Comparison of ENCODE assay signal across 15 cellular contexts in the genomic region with DNA sequence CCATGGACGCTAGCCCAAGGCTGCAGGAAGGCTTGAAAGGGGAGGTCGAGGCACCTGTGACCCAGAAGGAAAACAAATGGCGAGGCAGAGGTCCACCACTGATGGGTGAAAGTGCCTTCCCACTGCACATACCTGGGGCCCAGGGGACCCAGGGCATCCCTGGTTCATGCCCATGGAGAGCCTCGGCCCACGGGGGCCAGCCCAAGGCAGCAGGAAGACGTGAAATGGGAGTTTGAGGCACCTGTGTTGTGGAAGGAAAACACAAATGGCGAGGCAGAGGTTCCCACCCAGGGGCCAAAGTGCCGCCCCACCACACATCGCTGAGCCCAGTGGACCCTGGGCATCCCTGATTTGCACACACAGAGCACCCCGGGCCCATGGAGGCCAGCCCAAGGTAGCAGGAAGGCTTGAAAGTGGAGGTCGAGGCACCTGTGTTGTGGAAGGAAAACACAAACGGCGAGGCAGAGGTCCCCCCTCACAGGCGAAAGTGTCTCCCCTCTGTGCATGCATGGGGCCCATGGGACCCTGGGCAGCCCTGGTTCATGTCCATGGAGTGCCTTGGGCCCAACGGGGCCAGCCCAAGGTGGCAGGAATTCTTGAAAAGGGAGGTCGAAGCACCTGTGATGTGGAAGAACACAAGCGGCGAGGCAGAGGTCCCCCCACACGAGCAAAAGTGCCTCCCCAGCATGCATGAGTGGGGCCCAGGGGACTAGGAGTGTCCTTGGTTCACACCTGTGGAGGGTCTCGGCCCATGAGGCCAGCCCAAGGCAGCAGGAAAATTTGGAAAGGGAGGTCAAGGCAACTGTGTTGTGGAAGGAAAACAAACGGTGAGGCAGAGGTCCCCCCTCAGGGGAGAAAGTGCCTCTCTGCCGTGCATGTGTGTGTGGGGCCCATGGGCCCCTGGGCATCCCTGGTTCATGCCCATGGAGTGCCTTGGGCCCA.
A peak's percentile ranks its signal among the peaks of the same experiment; 100 is the strongest.
DNase-seq lines count a peak whose midpoint lies in the region; ATAC-seq and TF ChIP-seq lines count a peak whose summit lies in the region.
"Had no signal": no experiment of that assay in that cellular context is flagged by ENCODE, and none has a peak within 500 bp of the region (broad histone marks: within the 10 kb centered on the region; RNA-seq: fewer than 3 reads in every experiment).

No MANE protein-coding gene starts in this region.

- peaks cover 19% of the 10 kb centered on the region for H3K9me3 Mint-ChIP-seq in activated CD8-positive, alpha-beta memory T cell treated with anti-CD3 and anti-CD28 coated beads, Interleukin-2, amount 10 ng/mL, durations not matched to agents 7 days and 5 days (ENCODE audit: low read depth)
- H3K9me3 Mint-ChIP-seq in Calu3 (ENCODE audit: low read depth, unreplicated experiment) = peaks cover 21% of the 10 kb centered on the region

- no peaks in the 10 kb centered on the region for H3K27me3 Mint-ChIP-seq in activated CD8-positive, alpha-beta memory T cell treated with anti-CD3 and anti-CD28 coated beads, Interleukin-2, amount 10 ng/mL, durations not matched to agents 7 days and 5 days
- no peaks in the 10 kb centered on the region for H3K27me3 Mint-ChIP-seq in Calu3 (ENCODE audit: unreplicated experiment)
- H3K27me3 Mint-ChIP-seq: activated CD4-positive, alpha-beta T cell treated with anti-CD3 and anti-CD28 coated beads, Interleukin-2, amount 10 ng/mL, durations not matched to agents 7 days and 5 days had no signal

- DNase-seq in GM10248 (ENCODE audit: extremely low spot score) (peak; percentile 2), right cardiac atrium (peak; percentile 4 to 32 (median 30)), psoas muscle (peak; percentile 2 to 36), G401 (ENCODE audit: low spot score) (no peak), Calu3 (no peak)
- peak; percentile 18 for DNase-seq in activated CD8-positive, alpha-beta memory T cell treated with anti-CD3 and anti-CD28 coated beads, Interleukin-2, amount 10 ng/mL, durations not matched to agents 7 days and 5 days
- DNase-seq: activated CD4-positive, alpha-beta T cell treated with anti-CD3 and anti-CD28 coated beads, Interleukin-2, amount 10 ng/mL, durations not matched to agents 7 days and 5 days; anterior cingulate cortex; NCI-H1105; NCI-H526 treated with DMSO at 0.1 percent for 48 hours had no signal

- H3K4me1 ChIP-seq in right cardiac atrium (ENCODE audit: control insufficient read depth, insufficient read depth, low read length) (no peaks in the 10 kb centered on the region), psoas muscle (no peaks in the 10 kb centered on the region)
- H3K4me1 ChIP-seq: heart right ventricle, SJCRH30 had no signal

- no peak for ATAC-seq in activated CD8-positive, alpha-beta memory T cell treated with anti-CD3 and anti-CD28 coated beads, Interleukin-2, amount 10 ng/mL, durations not matched to agents 7 days and 5 days
- ATAC-seq in right cardiac atrium = no peak
- no peak for ATAC-seq in psoas muscle
- ATAC-seq in HG02759 (IDR thresholded peaks at IDR 0.05; ENCODE audit: unreplicated experiment) = no peak
- no peak for ATAC-seq in HG02840 (IDR thresholded peaks at IDR 0.05; ENCODE audit: low FRiP score, unreplicated experiment)
- ATAC-seq: CD8-positive, alpha-beta T cell; heart right ventricle had no signal

- no peaks in the 10 kb centered on the region for H3K27me3 ChIP-seq in right cardiac atrium (ENCODE audit: control insufficient read depth, insufficient read depth)
- H3K27me3 ChIP-seq in psoas muscle (ENCODE audit: insufficient read depth in 3 of 3, low read length in 2 of 3) = no peaks in the 10 kb centered on the region
- H3K27me3 ChIP-seq: heart right ventricle, SJCRH30 had no signal

- POLR2A ChIA-PET in GM10248 (lab: Yijun Ruan, JAX) = no interaction called here

- no TSS peak for BruUV-seq in Calu3 (replicated peaks; lab: Mats Ljungman, UMichigan)

- H3K36me3 Mint-ChIP-seq in activated CD8-positive, alpha-beta memory T cell treated with anti-CD3 and anti-CD28 coated beads, Interleukin-2, amount 10 ng/mL, durations not matched to agents 7 days and 5 days = peaks cover under 1% of the 10 kb centered on the region
- H3K36me3 Mint-ChIP-seq in Calu3 (ENCODE audit: insufficient read depth, unreplicated experiment) = peaks cover 5% of the 10 kb centered on the region
- H3K36me3 Mint-ChIP-seq: CD8-positive, alpha-beta T cell had no signal

- CTCF ChIA-PET in GM10248 (lab: Yijun Ruan, JAX) (no interaction called here), Calu3 (lab: Charles Lee) (no interaction called here)
- CTCF ChIA-PET in activated CD8-positive, alpha-beta memory T cell treated with anti-CD3 and anti-CD28 coated beads, Interleukin-2, amount 10 ng/mL, durations not matched to agents 7 days and 5 days (lab: Charles Lee) = no interaction called here

- no peaks in the 10 kb centered on the region for H3K36me3 ChIP-seq in psoas muscle (ENCODE audit: insufficient read depth in 1 of 2, low read depth in 1 of 2)
- H3K36me3 ChIP-seq: heart right ventricle, SJCRH30 had no signal

- no peak overlapping the region for H3K27ac Mint-ChIP-seq in activated CD8-positive, alpha-beta memory T cell treated with anti-CD3 and anti-CD28 coated beads, Interleukin-2, amount 10 ng/mL, durations not matched to agents 7 days and 5 days
- H3K27ac Mint-ChIP-seq in Calu3 (ENCODE audit: unreplicated experiment) = no peak overlapping the region
- H3K27ac Mint-ChIP-seq: activated CD4-positive, alpha-beta T cell treated with anti-CD3 and anti-CD28 coated beads, Interleukin-2, amount 10 ng/mL, durations not matched to agents 7 days and 5 days; CD8-positive, alpha-beta T cell had no signal

- H3K27ac ChIP-seq in right cardiac atrium (ENCODE audit: low read length) (no peak overlapping the region), psoas muscle (no peak overlapping the region)
- H3K27ac ChIP-seq: heart right ventricle, SJCRH30 had no signal

- H3K4me3 ChIP-seq in right cardiac atrium (ENCODE audit: low read length) (no peak overlapping the region), psoas muscle (no peak overlapping the region)
- H3K4me3 ChIP-seq: heart right ventricle, SJCRH30 had no signal

- intact Hi-C loops in right cardiac atrium (cut with DNase I) = no loop called here
- intact Hi-C loops in psoas muscle (cut with DNase I) = no loop called here
- intact Hi-C loops in Calu3 (cut with micrococcal nuclease; ENCODE audit: unreplicated experiment) = no loop called here

- no peak overlapping the region for H3K4me3 Mint-ChIP-seq in activated CD8-positive, alpha-beta memory T cell treated with anti-CD3 and anti-CD28 coated beads, Interleukin-2, amount 10 ng/mL, durations not matched to agents 7 days and 5 days
- no peak overlapping the region for H3K4me3 Mint-ChIP-seq in Calu3 (ENCODE audit: low read depth, unreplicated experiment)
- H3K4me3 Mint-ChIP-seq: activated CD4-positive, alpha-beta T cell treated with anti-CD3 and anti-CD28 coated beads, Interleukin-2, amount 10 ng/mL, durations not matched to agents 7 days and 5 days; CD8-positive, alpha-beta T cell had no signal

- TF ChIP-seq CTCF in GM10248 (IDR thresholded peaks at IDR 0.05; ENCODE audit: control extremely low read depth, extremely low read depth, low read depth, missing control alignments) (no peak), psoas muscle (IDR thresholded peaks at IDR 0.05) (no peak), Calu3 (IDR thresholded peaks at IDR 0.05; ENCODE audit: unreplicated experiment) (no peak)

- in situ Hi-C loops in G401 (cut with HindIII; ENCODE audit: low sequenced_read_pairs) = no loop called here

- no peaks in the 10 kb centered on the region for H3K4me1 Mint-ChIP-seq in activated CD8-positive, alpha-beta memory T cell treated with anti-CD3 and anti-CD28 coated beads, Interleukin-2, amount 10 ng/mL, durations not matched to agents 7 days and 5 days
- H3K4me1 Mint-ChIP-seq in Calu3 (ENCODE audit: low read depth, unreplicated experiment) = no peaks in the 10 kb centered on the region
- H3K4me1 Mint-ChIP-seq: activated CD4-positive, alpha-beta T cell treated with anti-CD3 and anti-CD28 coated beads, Interleukin-2, amount 10 ng/mL, durations not matched to agents 7 days and 5 days had no signal

- 67% methylated on average over 22 of the region's 22 CpGs for WGBS in right cardiac atrium
- whole genome bisulfite sequencing in psoas muscle, 3 donors = 70 to 75% (median 71%) methylated on average over 22 of the region's 22 CpGs

- H3K9me3 ChIP-seq in right cardiac atrium (ENCODE audit: control insufficient read depth, low read length) (no peaks in the 10 kb centered on the region), psoas muscle (peaks cover 15% of the 10 kb centered on the region)

Comparison
In these comparisons a context has a peak if more than half of its experiments do, and no peak if none do; other contexts are left out.
1. DNase-seq: peak in GM10248 (single experiment), activated CD8-positive, alpha-beta memory T cell treated with anti-CD3 and anti-CD28 coated beads, Interleukin-2, amount 10 ng/mL, durations not matched to agents 7 days and 5 days (single experiment), right cardiac atrium (3 of 3) and psoas muscle (2 of 2); none in G401 (single experiment) and Calu3 (single experiment).